16 cellular contexts compared by ENCODE assay signal in genomic region chr5:10588109-10588775, GRCh38.
"Had no signal": no experiment of that assay in that cellular context is flagged by ENCODE, and none has a peak within 500 bp of the region (broad histone marks: within the 10 kb centered on the region; RNA-seq: fewer than 3 reads in every experiment).

No MANE protein-coding gene starts in this region.

- H3K27ac Mint-ChIP-seq: activated naive CD8-positive, alpha-beta T cell treated with anti-CD3 and anti-CD28 coated beads for 36 hours; nephron; progenitor cell of endocrine pancreas had no signal

- H3K4me3 ChIP-seq: dorsolateral prefrontal cortex, left lung, thyroid gland had no signal

- H3K36me3 ChIP-seq: left lung, thyroid gland had no signal

- DNase-seq: activated CD4-positive, CD25-positive, alpha-beta regulatory T cell treated with anti-CD3 and anti-CD28 coated beads, Interleukin-2, amount 50 U/mL, for 72 hours; activated CD8-positive, alpha-beta memory T cell treated with anti-CD3 and anti-CD28 coated beads for 24 hours; activated naive CD4-positive, alpha-beta T cell; activated naive CD8-positive, alpha-beta T cell treated with anti-CD3 and anti-CD28 coated beads for 36 hours; amniotic stem cell; caudate nucleus; endodermal cell; left lung; mammary epithelial cell; midbrain; occipital lobe; stimulated activated naive CD4-positive, alpha-beta T cell treated with Interleukin-2 at 50 U/mL for 16 hours; thyroid gland had no signal

- ATAC-seq: left lung had no signal

- H3K27me3 ChIP-seq: dorsolateral prefrontal cortex, left lung, thyroid gland had no signal

- H3K4me3 Mint-ChIP-seq: activated naive CD8-positive, alpha-beta T cell treated with anti-CD3 and anti-CD28 coated beads for 36 hours; endodermal cell; nephron had no signal

- H3K9me3 ChIP-seq: left lung, thyroid gland had no signal
